Comparison of ENCODE assay signal across 8 cellular contexts in genomic region chr15:39887832-39888231, GRCh38. TPM values are rescaled to one million over a fixed set of nuclear protein-coding genes. Genes with fewer than 3 reads are reported as not detected.
DNase-seq lines count a peak whose midpoint lies in the region; ATAC-seq, FAIRE-seq and TF ChIP-seq lines count a peak whose summit lies in the region.

No MANE protein-coding gene starts in this region.

- peaks cover 2% of the 10 kb centered on the region for H3K36me3 ChIP-seq in BJ (ENCODE audit: control insufficient read depth, insufficient read depth, low read length)

- CTCF ChIA-PET in BJ (lab: Yijun Ruan, JAX) = interaction anchor here (0.6 to 1.4 kb wide), 6 partner anchors 11 to 136 kb away, joined by 3 to 5 read pairs (median 4); no protein-coding TSS in a partner anchor

- peak; percentile 40 for TF ChIP-seq CTCF in BJ (IDR thresholded peaks at IDR 0.05; ENCODE audit: insufficient read depth, low read depth, low read length)

- no peaks in the 10 kb centered on the region for H3K27me3 ChIP-seq in BJ (ENCODE audit: control insufficient read depth, insufficient read depth, low read length)

- DNase-seq in BJ (ENCODE audit: low read depth) (no peak), HTR-8/SVneo (ENCODE audit: insufficient read length, low spot score) (peak; percentile 39), astrocyte of the hippocampus (ENCODE audit: low read depth, low spot score) (peak; percentile 60), kidney tubule cell (ENCODE audit: low spot score) (peak; percentile 45), GF-D8 (lab: John Stamatoyannopoulos, UW) (no peak), DMS153 (lab: John Stamatoyannopoulos, UW) (no peak)

- POLR2A ChIA-PET in BJ (lab: Charles Lee) = interaction anchor here (1.0 kb wide), 1 partner anchor 32 kb away, joined by 7 read pairs; the partner anchor contains the start of gene GPR176

- ATAC-seq in GM21737 (IDR thresholded peaks at IDR 0.05; ENCODE audit: unreplicated experiment) (no peak), HG03354 (IDR thresholded peaks at IDR 0.05; ENCODE audit: poor library complexity, severe bottlenecking, unreplicated experiment) (no peak)

- FAIRE-seq in HTR-8/SVneo (lab: Jason Lieb, UNC) = no peak

- no peak overlapping the region for H3K4me3 ChIP-seq in BJ (ENCODE audit: low read depth, low read length)

RNA-seq across cellular contexts. Expression of gene GPR176, which starts 32.2 kb away (rescaled TPM):
- 241 and 319 TPM in 2 replicates for polyA plus RNA-seq in BJ (2011; rRNA removed)
- 393 and 614 TPM in 2 replicates for polyA minus RNA-seq in BJ (2011; rRNA and poly(A)+ RNA removed)

RNA-seq across cellular contexts. Expression of gene EIF2AK4, which starts 46.1 kb away (rescaled TPM):
- polyA plus RNA-seq in BJ (2011; rRNA removed) = 81.1 and 82.7 TPM in 2 replicates
- 73.1 and 87.7 TPM in 2 replicates for polyA minus RNA-seq in BJ (2011; rRNA and poly(A)+ RNA removed)

Comparison
In these comparisons a context has a peak if more than half of its experiments do, and no peak if none do; other contexts are left out.
1. DNase-seq: peak in HTR-8/SVneo (single experiment), astrocyte of the hippocampus (single experiment) and kidney tubule cell (single experiment); none in BJ (single experiment), GF-D8 (single experiment) and DMS153 (single experiment).